8 cellular contexts compared by ENCODE assay signal in the genomic region with DNA sequence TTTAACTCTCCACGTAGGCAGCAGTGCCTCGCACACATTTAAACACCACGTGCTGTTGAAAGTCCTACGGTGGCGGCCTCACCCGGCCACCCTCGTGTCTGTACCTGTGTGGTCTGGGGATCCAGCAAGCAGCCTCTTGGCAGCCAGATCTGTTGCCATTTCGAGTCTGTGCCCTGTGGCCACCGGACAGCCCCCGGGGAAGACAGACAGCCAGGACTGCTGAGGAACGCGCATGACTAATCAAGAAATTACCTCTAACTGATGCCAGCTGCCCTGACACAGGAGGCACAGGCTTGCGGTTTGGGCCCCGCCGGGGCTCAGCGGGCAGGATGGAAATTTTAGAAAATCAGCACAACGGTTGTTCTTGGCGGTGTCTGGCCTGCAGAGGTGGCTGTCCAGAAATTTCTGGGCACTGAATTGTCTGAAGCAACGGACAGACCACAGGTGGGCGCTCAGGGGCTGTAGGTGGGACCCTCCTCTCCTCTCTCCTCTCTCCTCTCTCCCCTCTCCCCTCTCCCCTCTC. TPM values are rescaled to one million over a fixed set of nuclear protein-coding genes. Genes with fewer than 3 reads are reported as not detected.
DNase-seq lines count a peak whose midpoint lies in the region; ATAC-seq, FAIRE-seq and TF ChIP-seq lines count a peak whose summit lies in the region.

No MANE protein-coding gene starts in this region.

- H3K27ac Mint-ChIP-seq in CD14-positive monocyte (peak overlapping the region; percentile 18 to 92 (median 68)), astrocyte (ENCODE audit: unreplicated experiment) (no peak overlapping the region), progenitor cell of endocrine pancreas (no peak overlapping the region)

- TF ChIP-seq CTCF in CD14-positive monocyte (IDR thresholded peaks at IDR 0.05) = no peak
- TF ChIP-seq CTCF in astrocyte (IDR thresholded peaks at IDR 0.05; ENCODE audit: insufficient read depth, low read depth, low read length) = no peak
- TF ChIP-seq CTCF in progenitor cell of endocrine pancreas (IDR thresholded peaks at IDR 0.05; ENCODE audit: unreplicated experiment) = no peak

- H3K4me2 ChIP-seq in astrocyte (ENCODE audit: low read length) = no peak overlapping the region

- H3K4me3 Mint-ChIP-seq in CD14-positive monocyte = peak overlapping the region in 1 of 2 donors; percentile 34
- H3K4me3 Mint-ChIP-seq in astrocyte (ENCODE audit: unreplicated experiment) = no peak overlapping the region
- no peak overlapping the region for H3K4me3 Mint-ChIP-seq in progenitor cell of endocrine pancreas (ENCODE audit: low read depth)

- no peak overlapping the region for H3K27ac ChIP-seq in astrocyte (ENCODE audit: low read depth, low read length)

- no peaks in the 10 kb centered on the region for H4K20me1 ChIP-seq in astrocyte (ENCODE audit: insufficient read depth, low read length)

- H3K4me1 Mint-ChIP-seq in CD14-positive monocyte = peaks cover 53% of the 10 kb centered on the region
- no peaks in the 10 kb centered on the region for H3K4me1 Mint-ChIP-seq in astrocyte (ENCODE audit: low read depth, unreplicated experiment)
- H3K4me1 Mint-ChIP-seq in progenitor cell of endocrine pancreas (ENCODE audit: low read depth) = no peaks in the 10 kb centered on the region

- intact Hi-C loops in CD14-positive monocyte (cut with micrococcal nuclease) = loop anchor here (5.0 kb wide), 2 partner anchors 34 to 69 kb away; a partner anchor contains a TSS
- intact Hi-C loops in left cardiac atrium (cut with DNase I) = no loop called here

- H3K9me3 Mint-ChIP-seq in CD14-positive monocyte (peaks cover 0 to 15% (median 0%) of the 10 kb centered on the region in 7 donors), astrocyte (ENCODE audit: unreplicated experiment) (peaks cover 5% of the 10 kb centered on the region), progenitor cell of endocrine pancreas (ENCODE audit: low read depth) (peaks cover 5% of the 10 kb centered on the region)

- H3K36me3 Mint-ChIP-seq in CD14-positive monocyte (peaks cover 37 to 49% of the 10 kb centered on the region in 2 donors), astrocyte (ENCODE audit: low read depth, unreplicated experiment) (no peaks in the 10 kb centered on the region), progenitor cell of endocrine pancreas (ENCODE audit: insufficient read depth) (no peaks in the 10 kb centered on the region)

- peaks cover 0 to 1% (median 0%) of the 10 kb centered on the region in 3 donors for H3K27me3 Mint-ChIP-seq in CD14-positive monocyte (ENCODE audit: low read depth in 3 of 3)
- H3K27me3 Mint-ChIP-seq in astrocyte (ENCODE audit: low read depth, unreplicated experiment) = peaks cover 8% of the 10 kb centered on the region
- peaks cover 7% of the 10 kb centered on the region for H3K27me3 Mint-ChIP-seq in progenitor cell of endocrine pancreas

- H3K36me3 ChIP-seq in astrocyte (ENCODE audit: insufficient read depth, low read length) = no peaks in the 10 kb centered on the region

- peak; percentile 42 for ATAC-seq in GM19395 (IDR thresholded peaks at IDR 0.05; ENCODE audit: unreplicated experiment)
- peak; percentile 46 for ATAC-seq in HG03558 (IDR thresholded peaks at IDR 0.05; ENCODE audit: extremely low read depth, unreplicated experiment)
- ATAC-seq in left cardiac atrium = no peak

- peaks cover 11% of the 10 kb centered on the region for H3K27me3 ChIP-seq in astrocyte (ENCODE audit: insufficient read depth, low read length)

- no peak overlapping the region for H3K4me3 ChIP-seq in astrocyte (ENCODE audit: insufficient read depth, low read depth, low read length)

- H3K79me2 ChIP-seq in astrocyte (ENCODE audit: insufficient read depth, low read length) = no peaks in the 10 kb centered on the region

- H3K4me1 ChIP-seq in astrocyte (ENCODE audit: insufficient read depth, low read length) = peaks cover 1% of the 10 kb centered on the region

- DNase-seq in CD14-positive monocyte (ENCODE audit: low spot score) (peak; percentile 68), T1000 (lab: John Stamatoyannopoulos, UW) (peak; percentile 79), astrocyte (ENCODE audit: low read depth) (peak; percentile 35), progenitor cell of endocrine pancreas (ENCODE audit: low spot score, unreplicated experiment) (peak; percentile 4), NCI-H1417 (lab: John Stamatoyannopoulos, UW) (no peak), left cardiac atrium (no peak)

- no peak overlapping the region for H3K9ac ChIP-seq in astrocyte (ENCODE audit: low read length)

- H3K9me3 ChIP-seq in astrocyte (ENCODE audit: insufficient read depth, low read depth, low read length) = no peaks in the 10 kb centered on the region

- no peak for FAIRE-seq in astrocyte (lab: Jason Lieb, UNC)

- H2AFZ ChIP-seq in astrocyte (ENCODE audit: low read depth, low read length) = no peak overlapping the region

RNA-seq across cellular contexts. Expression of a gene that starts 15.6 kb away (rescaled TPM):
- 10 to 100 TPM; 31.0 to 31.5 TPM for polyA plus RNA-seq in CD14-positive monocyte
- total RNA-seq in astrocyte (22.1 and 26.5 TPM in 2 replicates), progenitor cell of endocrine pancreas (24.5 and 26.2 TPM in 2 replicates), left cardiac atrium (10 to 100 TPM; 26.4 to 27.7 TPM)

Comparison
In these comparisons a context has a peak if more than half of its experiments do, and no peak if none do; other contexts are left out.
1. DNase-seq: peak in CD14-positive monocyte (single experiment), T1000 (single experiment), astrocyte (single experiment) and progenitor cell of endocrine pancreas (single experiment); none in NCI-H1417 (0 of 3) and left cardiac atrium (single experiment).
2. H3K27ac Mint-ChIP-seq: peak in CD14-positive monocyte (7 of 7); none in astrocyte (single experiment) and progenitor cell of endocrine pancreas (single experiment).
3. ATAC-seq: peak in GM19395 (single experiment) and HG03558 (single experiment); none in left cardiac atrium (0 of 2).
4. intact Hi-C loops: an anchor here in CD14-positive monocyte (5.0 kb wide); none called in left cardiac atrium.